ENCODE assay signal across 30 cellular contexts in genomic region chrX:153868576-153869472, GRCh38. TPM values are rescaled to one million over a fixed set of nuclear protein-coding genes. Genes with fewer than 3 reads are reported as not detected.
"Had no signal": no experiment of that assay in that cellular context is flagged by ENCODE, and none has a peak within 500 bp of the region (broad histone marks: within the 10 kb centered on the region; RNA-seq: fewer than 3 reads in every experiment).

No MANE protein-coding gene starts in this region.

- H3K27ac Mint-ChIP-seq: mesothelial cell of epicardium, nephron progenitor cell, progenitor cell of endocrine pancreas had no signal

- H3K36me3 Mint-ChIP-seq: mesothelial cell of epicardium had no signal

- H3K27me3 ChIP-seq: gastrocnemius medialis, right lobe of liver, vagina had no signal

- H3K36me3 ChIP-seq: gastrocnemius medialis, pancreas, right lobe of liver, suprapubic skin, vagina had no signal

- ATAC-seq: esophagus mucosa; gastrocnemius medialis; left lobe of liver; mucosa of descending colon; pancreas; right lobe of liver; stimulated activated naive CD8-positive, alpha-beta T cell treated with anti-CD3 and anti-CD28 coated beads, Interleukin-15, amount 100 ng/mL, for 72 hours had no signal

- H3K9me3 ChIP-seq: gastrocnemius medialis, mucosa of descending colon, pancreas, right lobe of liver, suprapubic skin, vagina had no signal

- H3K4me1 Mint-ChIP-seq: mesothelial cell of epicardium; stimulated activated naive CD8-positive, alpha-beta T cell treated with anti-CD3 and anti-CD28 coated beads, Interleukin-15, amount 100 ng/mL, for 72 hours had no signal

- H3K4me3 ChIP-seq: dorsolateral prefrontal cortex, gastrocnemius medialis, mucosa of descending colon, pancreas, right lobe of liver, suprapubic skin, vagina had no signal

- H3K9me3 Mint-ChIP-seq: stimulated activated naive CD8-positive, alpha-beta T cell treated with anti-CD3 and anti-CD28 coated beads, Interleukin-15, amount 100 ng/mL, for 72 hours had no signal

- H3K4me3 Mint-ChIP-seq: mesothelial cell of epicardium; nephron progenitor cell; stimulated activated naive CD8-positive, alpha-beta T cell treated with anti-CD3 and anti-CD28 coated beads, Interleukin-15, amount 100 ng/mL, for 72 hours had no signal

- H3K4me1 ChIP-seq: gastrocnemius medialis, pancreas, right lobe of liver, suprapubic skin, vagina had no signal

- DNase-seq: effector CD4-positive, alpha-beta T cell; foreskin fibroblast; gastrocnemius medialis; head of caudate nucleus; mesenchymal stem cell; mucosa of descending colon; naive B cell; nephron progenitor cell; occipital lobe; right lobe of liver; small intestine; stimulated activated CD4-positive, alpha-beta T cell treated with anti-CD3 and anti-CD28 coated beads, Interleukin-12 subunit alpha, Interleukin-12 subunit beta, amount 100 ng/mL, for 4 hours; stimulated activated CD4-positive, alpha-beta T cell treated with anti-CD3 and anti-CD28 coated beads, Interleukin-1b, Interleukin-23, amount 100 ng/mL, for 48 hours; stimulated activated CD4-positive, alpha-beta T cell treated with anti-CD3 and anti-CD28 coated beads, Interleukin-4, amount 100 ng/mL, for 1 hour; stimulated activated CD8-positive, alpha-beta memory T cell treated with anti-CD3 and anti-CD28 coated beads, Interleukin-4, amount 100 ng/mL, for 48 hours; stimulated activated naive CD4-positive, alpha-beta T cell; stimulated activated naive CD8-positive, alpha-beta T cell treated with anti-CD3 and anti-CD28 coated beads, Interleukin-15, amount 100 ng/mL, for 72 hours; trophoblast cell had no signal

- FAIRE-seq: colon, keratinocyte, pancreas, small intestine had no signal

- H3K27ac ChIP-seq: gastrocnemius medialis, pancreas, right lobe of liver, suprapubic skin, vagina had no signal

RNA-seq across cellular contexts. Expression of gene AVPR2, which starts 35.6 kb away (rescaled TPM):
- total RNA-seq: glomerular endothelial cell, left lobe of liver, liver, mesothelial cell of epicardium, occipital lobe, progenitor cell of endocrine pancreas had no signal
- polyA plus RNA-seq: keratinocyte had no signal
